ENCODE assay signal across 20 cellular contexts in genomic region chr5:149754481-149754880, GRCh38. TPM values are rescaled to one million over a fixed set of nuclear protein-coding genes. Genes with fewer than 3 reads are reported as not detected.
DNase-seq lines count a peak whose midpoint lies in the region; ATAC-seq and TF ChIP-seq lines count a peak whose summit lies in the region.
"Had no signal": no experiment of that assay in that cellular context is flagged by ENCODE, and none has a peak within 500 bp of the region (broad histone marks: within the 10 kb centered on the region; RNA-seq: fewer than 3 reads in every experiment).

No MANE protein-coding gene starts in this region.

- H3K4me1 ChIP-seq in left ventricle myocardium inferior (peaks cover 69% of the 10 kb centered on the region), sigmoid colon (peaks cover 0 to 41% (median 39%) of the 10 kb centered on the region in 4 donors)
- H3K4me1 ChIP-seq: HAP-1 had no signal

- H3K27me3 ChIP-seq in left ventricle myocardium inferior (ENCODE audit: low read depth) (no peaks in the 10 kb centered on the region), sigmoid colon (no peaks in the 10 kb centered on the region)

- no peaks in the 10 kb centered on the region for H3K36me3 ChIP-seq in left ventricle myocardium inferior
- H3K36me3 ChIP-seq in sigmoid colon = no peaks in the 10 kb centered on the region
- H3K36me3 ChIP-seq: HAP-1 had no signal

- H3K9me3 ChIP-seq in left ventricle myocardium inferior (replicated peaks) (no peaks in the 10 kb centered on the region), sigmoid colon (no peaks in the 10 kb centered on the region)
- H3K9me3 ChIP-seq: A549, HAP-1 had no signal

- H3K27ac ChIP-seq in left ventricle myocardium inferior (replicated peaks) (peak overlapping the region; percentile 14), sigmoid colon (peak overlapping the region in 1 of 4 donors; percentile 10)
- H3K27ac ChIP-seq: A549, GM23248 had no signal

- no peak for ATAC-seq in Right ventricle myocardium inferior
- ATAC-seq in HG03095 (IDR thresholded peaks at IDR 0.05; ENCODE audit: unreplicated experiment) = no peak
- ATAC-seq: A549, SK-N-SH treated with all-trans-retinoic acid at 6 μM for 48 hours had no signal

- H3K4me3 ChIP-seq in left ventricle myocardium inferior (no peak overlapping the region), epithelial cell of esophagus (ENCODE audit: low read length) (no peak overlapping the region), sigmoid colon (no peak overlapping the region)
- H3K4me3 ChIP-seq: A549, GM23248, HAP-1 had no signal

- no peak for TF ChIP-seq POLR2A in sigmoid colon (IDR thresholded peaks at IDR 0.05)

- intact Hi-C loops in left ventricle myocardium inferior (cut with micrococcal nuclease) = no loop called here
- intact Hi-C loops in Right ventricle myocardium inferior (cut with DNase I) = no loop called here
- intact Hi-C loops in sigmoid colon (cut with DNase I) = no loop called here

- 49 to 79% methylated on average over 2 of the region's 2 CpGs for WGBS in sigmoid colon, 2 donors

- no peak for TF ChIP-seq EP300 in sigmoid colon (IDR thresholded peaks at IDR 0.05)

- TF ChIP-seq CTCF in left ventricle myocardium inferior (IDR thresholded peaks at IDR 0.05; ENCODE audit: borderline replicate concordance) = no peak
- no peak for TF ChIP-seq CTCF in epithelial cell of esophagus (IDR thresholded peaks at IDR 0.05; ENCODE audit: insufficient read depth, low read depth, low read length, missing control alignments)
- TF ChIP-seq CTCF in sigmoid colon (IDR thresholded peaks at IDR 0.05) = no peak

- no peak for DNase-seq in left ventricle myocardium inferior
- DNase-seq in Right ventricle myocardium inferior (ENCODE audit: missing footprints) = no peak
- DNase-seq in epithelial cell of esophagus (ENCODE audit: low read depth) = peak; percentile 55
- DNase-seq in sigmoid colon = peak; percentile 5
- no peak for DNase-seq in HuH-7.5 (ENCODE audit: low spot score)
- no peak for DNase-seq in GM19238 (ENCODE audit: insufficient read length, low spot score)
- DNase-seq: CD4-positive, CD25-positive, alpha-beta regulatory T cell; COR-L47; GM23248; Karpas-422; NCI-H1694; NCI-H2081; NCI-H446; NCI-H526; OCI-M1; RPMI8226 had no signal

RNA-seq across cellular contexts. Expression of gene PPARGC1B, which starts 24.4 kb away (rescaled TPM):
- 28.4 TPM for total RNA-seq in left ventricle myocardium inferior
- total RNA-seq in Right ventricle myocardium inferior = 30.1 TPM
- 10 to 100 TPM in 3 of 4 donors, 1 to 10 TPM in 1; 9.9 to 19.1 (median 12.3) TPM for total RNA-seq in sigmoid colon
- polyA plus RNA-seq in sigmoid colon = 10 to 100 TPM in 1 of 3 donors, 1 to 10 TPM in 2; 1.8 to 13.9 (median 5.3) TPM

Comparison
In these comparisons a context has a peak if more than half of its experiments do, and no peak if none do; other contexts are left out.
1. DNase-seq: peak in epithelial cell of esophagus (single experiment) and sigmoid colon (single experiment); none in left ventricle myocardium inferior (single experiment), Right ventricle myocardium inferior (single experiment), HuH-7.5 (single experiment) and GM19238 (single experiment).